Comparison of ENCODE assay signal across 10 cellular contexts in the genomic region with DNA sequence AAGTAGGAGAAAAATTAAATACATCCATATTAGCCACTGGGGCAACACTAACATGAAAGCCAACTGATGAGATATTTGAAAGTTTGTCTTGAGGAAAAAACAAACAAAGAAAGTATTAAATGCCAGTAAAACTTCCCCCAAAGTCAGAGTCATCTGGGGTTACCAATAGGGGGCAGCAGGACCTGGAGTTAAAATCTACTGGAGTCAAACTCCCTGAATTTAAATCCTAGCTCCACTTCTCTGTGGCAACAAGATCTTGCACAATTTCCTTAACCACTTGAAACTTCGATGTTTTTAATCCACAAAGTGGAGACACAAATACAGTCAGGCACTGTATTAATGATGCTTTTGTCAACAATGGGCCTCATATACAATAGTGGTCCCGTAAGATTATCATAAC.
DNase-seq lines count a peak whose midpoint lies in the region; ATAC-seq and TF ChIP-seq lines count a peak whose summit lies in the region.
"Had no signal": no experiment of that assay in that cellular context is flagged by ENCODE, and none has a peak within 500 bp of the region (broad histone marks: within the 10 kb centered on the region; RNA-seq: fewer than 3 reads in every experiment).

No MANE protein-coding gene starts in this region.

- peak; percentile 14 for TF ChIP-seq CTCF in epithelial cell of esophagus (IDR thresholded peaks at IDR 0.05; ENCODE audit: insufficient read depth, low read depth, low read length, missing control alignments)
- TF ChIP-seq CTCF in retinal pigment epithelial cell (conservative IDR thresholded peaks at IDR 0.05; ENCODE audit: low read depth, low read length): peak; percentile 49

- ATAC-seq in GM18502 (IDR thresholded peaks at IDR 0.05; ENCODE audit: poor library complexity, unreplicated experiment) (no peak), HG03108 (IDR thresholded peaks at IDR 0.05; ENCODE audit: unreplicated experiment) (no peak)

- no peak overlapping the region for H3K4me3 ChIP-seq in epithelial cell of esophagus (ENCODE audit: low read length)
- no peak overlapping the region for H3K4me3 ChIP-seq in retinal pigment epithelial cell (ENCODE audit: low read length)
- H3K4me3 ChIP-seq: coronary artery had no signal

- DNase-seq in DMS 273 (lab: John Stamatoyannopoulos, UW; ENCODE audit: unreplicated experiment) (peak; percentile 17), DMS 273 treated with DMSO at 0.1 percent for 48 hours (lab: John Stamatoyannopoulos, UW) (no peak), NOMO-1 treated with DMSO at 0.1 percent for 48 hours (lab: John Stamatoyannopoulos, UW; ENCODE audit: unreplicated experiment) (peak; percentile 87), epithelial cell of esophagus (ENCODE audit: low read depth) (peak; percentile 33), retinal pigment epithelial cell (ENCODE audit: low read depth) (no peak), GDM1 (lab: John Stamatoyannopoulos, UW) (no peak)
- DNase-seq: 8988T had no signal

Comparison
In these comparisons a context has a peak if more than half of its experiments do, and no peak if none do; other contexts are left out.
1. DNase-seq: peak in DMS 273 (single experiment), NOMO-1 treated with DMSO at 0.1 percent for 48 hours (single experiment) and epithelial cell of esophagus (single experiment); none in DMS 273 treated with DMSO at 0.1 percent for 48 hours (single experiment), retinal pigment epithelial cell (single experiment) and GDM1 (single experiment).